In genomic region chr2:187581125-187581896, GRCh38 we compare ENCODE assay signal across 8 cellular contexts. TPM values are rescaled to one million over a fixed set of nuclear protein-coding genes. Genes with fewer than 3 reads are reported as not detected.
DNase-seq lines count a peak whose midpoint lies in the region; ATAC-seq, FAIRE-seq and TF ChIP-seq lines count a peak whose summit lies in the region.

No MANE protein-coding gene starts in this region.

- H3K27me3 Mint-ChIP-seq in T-helper 17 cell = peaks cover 6% of the 10 kb centered on the region

- intact Hi-C loops in vagina (cut with DNase I) = loop anchor here (10.0 kb wide), 1 partner anchor 933 kb away; no protein-coding TSS in a partner anchor

- no peak for FAIRE-seq in bronchial epithelial cell (lab: Jason Lieb, UNC)

- H3K36me3 Mint-ChIP-seq in T-helper 17 cell (ENCODE audit: low read depth) = no peaks in the 10 kb centered on the region

- no peak for TF ChIP-seq POLR2A in vagina (IDR thresholded peaks at IDR 0.05)

- peaks cover 5% of the 10 kb centered on the region for H3K4me1 Mint-ChIP-seq in T-helper 17 cell

- H3K36me3 ChIP-seq in bronchial epithelial cell (ENCODE audit: control insufficient read depth, insufficient read depth, low read length) = no peaks in the 10 kb centered on the region
- no peaks in the 10 kb centered on the region for H3K36me3 ChIP-seq in vagina

- no peak overlapping the region for H3K27ac Mint-ChIP-seq in T-helper 17 cell

- no peak overlapping the region for H3K27ac ChIP-seq in vagina

- TF ChIP-seq CTCF in GM12873 (IDR thresholded peaks at IDR 0.05; ENCODE audit: insufficient read depth, low read depth, low read length, missing control alignments) (peak; percentile 71), bronchial epithelial cell (IDR thresholded peaks at IDR 0.05; ENCODE audit: insufficient read depth, low read length, severe bottlenecking) (peak; percentile 61), vagina (IDR thresholded peaks at IDR 0.05) (peak; percentile 59 to 75 (median 74))

- ATAC-seq in HG03066 (IDR thresholded peaks at IDR 0.05; ENCODE audit: low read depth, unreplicated experiment) = peak; percentile 50
- no peak for ATAC-seq in T-helper 17 cell

- H3K4me1 ChIP-seq in vagina = peaks cover 11% of the 10 kb centered on the region

- DNase-seq in AG08396 (ENCODE audit: low spot score) (peak; percentile 10), NCI-H748 treated with DMSO at 0.1 percent for 48 hours (lab: John Stamatoyannopoulos, UW) (peak; percentile 76), bronchial epithelial cell (ENCODE audit: low read depth) (peak; percentile 46), medulla oblongata (ENCODE audit: extremely low spot score) (peak; percentile 43), vagina (ENCODE audit: extremely low spot score in 2 of 2) (no peak), T-helper 17 cell (no peak)

- no peak overlapping the region for H3K4me3 Mint-ChIP-seq in T-helper 17 cell

- H3K4me3 ChIP-seq in bronchial epithelial cell (ENCODE audit: low read depth, low read length) = no peak overlapping the region
- peak overlapping the region in 1 of 2 donors; percentile 18 for H3K4me3 ChIP-seq in vagina

- H3K9me3 ChIP-seq in vagina = no peaks in the 10 kb centered on the region
- no peaks in the 10 kb centered on the region for H3K9me3 ChIP-seq in T-helper 17 cell (ENCODE audit: control insufficient read depth, low read length, poor library complexity, severe bottlenecking)

- H3K27me3 ChIP-seq in bronchial epithelial cell (ENCODE audit: control insufficient read depth, insufficient read depth, low read length) = no peaks in the 10 kb centered on the region
- no peaks in the 10 kb centered on the region for H3K27me3 ChIP-seq in vagina

RNA-seq across cellular contexts. Expression of gene TFPI, which starts 27.1 kb away (rescaled TPM):
- total RNA-seq in bronchial epithelial cell (0.64 and 2.1 TPM in 2 replicates), vagina (68.8 TPM), T-helper 17 cell (1 to 10 TPM in 1 of 2 donors, under 1 TPM in 1; 0.32 to 4.8 TPM)

Comparison
In these comparisons a context has a peak if more than half of its experiments do, and no peak if none do; other contexts are left out.
1. DNase-seq: peak in AG08396 (single experiment), NCI-H748 treated with DMSO at 0.1 percent for 48 hours (single experiment), bronchial epithelial cell (single experiment) and medulla oblongata (single experiment); none in vagina (0 of 2) and T-helper 17 cell (0 of 3).
2. RNA of gene TFPI, which starts 27.1 kb away (total RNA-seq): 68.8 TPM in vagina (single experiment); 0.32 to 4.8 TPM in T-helper 17 cell and 0.64 to 2.1 TPM in bronchial epithelial cell; every median in the first group is over 10 times any median in the second.
3. Peak in every context shown above with its lines, with median percentiles within 50 percentile points of each other: CTCF ChIP-seq.